Comparison of ENCODE assay signal across 20 cellular contexts in genomic region chr6:114713690-114714089, GRCh38.
DNase-seq lines count a peak whose midpoint lies in the region; ATAC-seq, FAIRE-seq and TF ChIP-seq lines count a peak whose summit lies in the region.
"Had no signal": no experiment of that assay in that cellular context is flagged by ENCODE, and none has a peak within 500 bp of the region (broad histone marks: within the 10 kb centered on the region; RNA-seq: fewer than 3 reads in every experiment).

No MANE protein-coding gene starts in this region.

- TF ChIP-seq POLR2A in GM12892 (IDR thresholded peaks at IDR 0.05; ENCODE audit: low read depth, low read length), result no peak

- H3K27ac ChIP-seq in OCI-LY3 (ENCODE audit: low read length), result peak overlapping the region; percentile 100

- peak overlapping the region; percentile 96 for H3K9ac ChIP-seq in OCI-LY3 (ENCODE audit: low read length)
- H3K9ac ChIP-seq: SK-N-SH had no signal

- peak; percentile 14 for FAIRE-seq in GM12892 (lab: Jason Lieb, UNC)
- FAIRE-seq: GM12891 had no signal

- H3K4me1 ChIP-seq in OCI-LY3 (ENCODE audit: low read length), result peaks cover 75% of the 10 kb centered on the region

- H3K79me2 ChIP-seq in OCI-LY3 (ENCODE audit: low read length), result peaks cover 34% of the 10 kb centered on the region

- H3K4me3 ChIP-seq in OCI-LY3 (ENCODE audit: low read length), result peak overlapping the region; percentile 79
- H3K4me3 ChIP-seq: HAP-1 had no signal

- no peaks in the 10 kb centered on the region for H3K27me3 ChIP-seq in OCI-LY3 (ENCODE audit: low read depth, low read length)

- H3K9me3 ChIP-seq in OCI-LY3 (ENCODE audit: insufficient read depth, low read length), result 0 out of 2 replicates have a peak, but pooled peaks cover 9% of the 10 kb centered on the region
- H3K9me3 ChIP-seq: HAP-1, SK-N-SH had no signal

- peaks cover 24% of the 10 kb centered on the region for H3K36me3 ChIP-seq in OCI-LY3 (replicated peaks; ENCODE audit: low read depth, low read length)
- H3K36me3 ChIP-seq: HAP-1 had no signal

- H2AFZ ChIP-seq in OCI-LY3 (ENCODE audit: low read depth, low read length), result no peak overlapping the region

- ATAC-seq in GM19025 (IDR thresholded peaks at IDR 0.05; ENCODE audit: low read depth, unreplicated experiment) (peak; percentile 23), HG02870 (IDR thresholded peaks at IDR 0.05; ENCODE audit: unreplicated experiment) (peak; percentile 37), GM21381 (IDR thresholded peaks at IDR 0.05; ENCODE audit: unreplicated experiment) (no peak)
- ATAC-seq: PC-3 had no signal

- DNase-seq in GM12892 (ENCODE audit: insufficient read length) (no peak), islet precursor cell (no peak), Ammon's horn (ENCODE audit: low spot score) (no peak)
- DNase-seq in activated CD4-positive, CD25-positive, alpha-beta regulatory T cell (lab: John Stamatoyannopoulos, UW), result no peak
- DNase-seq: CD4-positive, alpha-beta T cell; DMS153; GF-D8; NCI-H1092 treated with DMSO at 0.1 percent for 48 hours; NCI-H524; NCI-H82; PC-3; RPMI8226; SHP77 treated with DMSO at 0.1 percent for 48 hours; SK-N-SH had no signal

- peak overlapping the region; percentile 77 for H3K4me2 ChIP-seq in OCI-LY3 (ENCODE audit: low read length)
- H3K4me2 ChIP-seq: SK-N-SH had no signal

- TF ChIP-seq CTCF in OCI-LY3 (IDR thresholded peaks at IDR 0.05; ENCODE audit: low read depth, low read length), result no peak

- no peaks in the 10 kb centered on the region for H4K20me1 ChIP-seq in OCI-LY3 (ENCODE audit: insufficient read depth, low read length)
